In genomic region chr20:59018817-59019216, GRCh38 we compare ENCODE assay signal across 22 cellular contexts. TPM values are rescaled to one million over a fixed set of nuclear protein-coding genes. Genes with fewer than 3 reads are reported as not detected.
A peak's percentile ranks its signal among the peaks of the same experiment; 100 is the strongest.
DNase-seq lines count a peak whose midpoint lies in the region; ATAC-seq lines count a peak whose summit lies in the region.
"Had no signal": no experiment of that assay in that cellular context is flagged by ENCODE, and none has a peak within 500 bp of the region (broad histone marks: within the 10 kb centered on the region; RNA-seq: fewer than 3 reads in every experiment).

No MANE protein-coding gene starts in this region.

- H4K8ac ChIP-seq in trophoblast cell (ENCODE audit: low read depth, low read length): no peak overlapping the region

- peaks cover 5% of the 10 kb centered on the region for H3K36me3 Mint-ChIP-seq in activated CD8-positive, alpha-beta memory T cell treated with anti-CD3 and anti-CD28 coated beads, Interleukin-2, amount 10 ng/mL, durations not matched to agents 7 days and 5 days
- H3K36me3 Mint-ChIP-seq in activated CD4-positive, alpha-beta memory T cell treated with anti-CD3 and anti-CD28 coated beads for 36 hours: peaks cover 15% of the 10 kb centered on the region

- H2BK120ac ChIP-seq in trophoblast cell (ENCODE audit: insufficient read depth, low read length, poor library complexity): peak overlapping the region; percentile 36

- ATAC-seq in activated CD8-positive, alpha-beta memory T cell treated with anti-CD3 and anti-CD28 coated beads, Interleukin-2, amount 10 ng/mL, durations not matched to agents 7 days and 5 days: no peak
- no peak for ATAC-seq in GM19455 (IDR thresholded peaks at IDR 0.05; ENCODE audit: unreplicated experiment)
- ATAC-seq: CD8-positive, alpha-beta T cell; left colon; naive thymus-derived CD8-positive, alpha-beta T cell; sciatic nerve had no signal

- no peaks in the 10 kb centered on the region for H3K9me3 Mint-ChIP-seq in activated CD8-positive, alpha-beta memory T cell treated with anti-CD3 and anti-CD28 coated beads, Interleukin-2, amount 10 ng/mL, durations not matched to agents 7 days and 5 days (ENCODE audit: low read depth)
- no peaks in the 10 kb centered on the region for H3K9me3 Mint-ChIP-seq in activated CD4-positive, alpha-beta memory T cell treated with anti-CD3 and anti-CD28 coated beads for 36 hours
- H3K9me3 Mint-ChIP-seq: activated CD4-positive, alpha-beta memory T cell treated with anti-CD3 and anti-CD28 coated beads, Interleukin-2, amount 10 ng/mL, durations not matched to agents 7 days and 5 days; activated T-helper 1 cell treated with anti-CD3 and anti-CD28 coated beads, Interleukin-12 subunit alpha, Interleukin-12 subunit beta, Interleukin-2, Interleukin-4 antibody, amounts not matched to agents 30 ng/mL and 10 ng/mL and 1 ng/mL, durations not matched to agents 14 hours and 24 hours and 36 hours; CD8-positive, alpha-beta T cell; HFFc6; naive thymus-derived CD8-positive, alpha-beta T cell had no signal

- DNase-seq in H7 (peak; percentile 32), trophoblast cell (no peak)
- peak; percentile 38 for DNase-seq in activated CD8-positive, alpha-beta memory T cell treated with anti-CD3 and anti-CD28 coated beads, Interleukin-2, amount 10 ng/mL, durations not matched to agents 7 days and 5 days
- DNase-seq in activated CD4-positive, alpha-beta memory T cell treated with anti-CD3 and anti-CD28 coated beads for 36 hours: no peak
- DNase-seq: activated CD4-positive, alpha-beta memory T cell treated with anti-CD3 and anti-CD28 coated beads, Interleukin-2, amount 10 ng/mL, durations not matched to agents 7 days and 5 days; colonic mucosa; DMS153; HFFc6; Karpas-422; left colon; NCI-H187; SIG-M5; stimulated activated naive CD4-positive, alpha-beta T cell; thyroid gland had no signal

- POLR2A ChIA-PET in activated CD4-positive, alpha-beta memory T cell treated with anti-CD3 and anti-CD28 coated beads for 36 hours (lab: Charles Lee): no interaction called here

- H3K9ac ChIP-seq in trophoblast cell (ENCODE audit: low read length): no peak overlapping the region
- H3K9ac ChIP-seq: parathyroid adenoma had no signal

- CTCF ChIA-PET in activated CD8-positive, alpha-beta memory T cell treated with anti-CD3 and anti-CD28 coated beads, Interleukin-2, amount 10 ng/mL, durations not matched to agents 7 days and 5 days (lab: Charles Lee): interaction anchor here (0.8 kb wide), 1 partner anchor 13 kb away, joined by 4 read pairs; the partner anchor contains the start of gene ATP5F1E
- CTCF ChIA-PET in activated CD4-positive, alpha-beta memory T cell treated with anti-CD3 and anti-CD28 coated beads for 36 hours (lab: Charles Lee): no interaction called here

- no CpG with 5 or more reads among the region's 10 CpGs for WGBS in trophoblast cell (ENCODE audit: extremely low coverage, insufficient coverage, insufficient read length)

- H3K4me3 ChIP-seq in H7 (ENCODE audit: insufficient read depth, low read depth, low read length) (no peak overlapping the region), trophoblast cell (ENCODE audit: low read depth, low read length) (no peak overlapping the region)
- H3K4me3 ChIP-seq: colonic mucosa, thyroid gland had no signal

- no peak overlapping the region for H3K4me2 ChIP-seq in trophoblast cell (ENCODE audit: low read length)

- no peaks in the 10 kb centered on the region for H3K79me2 ChIP-seq in trophoblast cell (ENCODE audit: control insufficient read depth, insufficient read depth, low read length, poor library complexity)

- intact Hi-C loops in activated CD4-positive, alpha-beta memory T cell treated with anti-CD3 and anti-CD28 coated beads for 36 hours (cut with micrococcal nuclease): no loop called here

- H3K14ac ChIP-seq in trophoblast cell (ENCODE audit: low read length): no peak overlapping the region

- peaks cover 3% of the 10 kb centered on the region; the same call in 1 of the 2 replicates for H3K27me3 ChIP-seq in H7 (ENCODE audit: control insufficient read depth, insufficient read depth, low read length)
- no peaks in the 10 kb centered on the region for H3K27me3 ChIP-seq in trophoblast cell (ENCODE audit: insufficient read depth, low read length)
- H3K27me3 ChIP-seq: colonic mucosa, thyroid gland had no signal

- no peaks in the 10 kb centered on the region for H3K79me1 ChIP-seq in trophoblast cell (ENCODE audit: low read length)

- no peak overlapping the region for H3K18ac ChIP-seq in trophoblast cell (ENCODE audit: low read length)

- H2BK12ac ChIP-seq in trophoblast cell (ENCODE audit: low read length): no peak overlapping the region

- H3K36me3 ChIP-seq in H7 (replicated peaks; ENCODE audit: control insufficient read depth, insufficient read depth, low read length) (no peaks in the 10 kb centered on the region), trophoblast cell (ENCODE audit: control insufficient read depth in 1 of 2, insufficient read depth in 2 of 2, low read length in 2 of 2) (peaks cover 7 to 10% of the 10 kb centered on the region in 2 experiments)
- H3K36me3 ChIP-seq: colonic mucosa had no signal

- H2AK5ac ChIP-seq in trophoblast cell (ENCODE audit: low read length): no peak overlapping the region

- H2AFZ ChIP-seq in trophoblast cell (ENCODE audit: insufficient read depth, low read length, poor library complexity): no peak overlapping the region
- H2AFZ ChIP-seq: parathyroid adenoma had no signal

- no peak overlapping the region for H3K27ac ChIP-seq in trophoblast cell (ENCODE audit: low read depth, low read length)
- H3K27ac ChIP-seq: colonic mucosa, parathyroid adenoma, thyroid gland had no signal

- H3K27ac Mint-ChIP-seq in activated CD8-positive, alpha-beta memory T cell treated with anti-CD3 and anti-CD28 coated beads, Interleukin-2, amount 10 ng/mL, durations not matched to agents 7 days and 5 days: no peak overlapping the region
- no peak overlapping the region for H3K27ac Mint-ChIP-seq in activated CD4-positive, alpha-beta memory T cell treated with anti-CD3 and anti-CD28 coated beads for 36 hours
- H3K27ac Mint-ChIP-seq: activated CD4-positive, alpha-beta memory T cell treated with anti-CD3 and anti-CD28 coated beads, Interleukin-2, amount 10 ng/mL, durations not matched to agents 7 days and 5 days; activated T-helper 1 cell treated with anti-CD3 and anti-CD28 coated beads, Interleukin-12 subunit alpha, Interleukin-12 subunit beta, Interleukin-2, Interleukin-4 antibody, amounts not matched to agents 30 ng/mL and 10 ng/mL and 1 ng/mL, durations not matched to agents 14 hours and 24 hours and 36 hours; CD8-positive, alpha-beta T cell; HFFc6 had no signal

- no peak overlapping the region for H2BK5ac ChIP-seq in trophoblast cell (ENCODE audit: low read depth, low read length, poor library complexity)

- H3K4me1 Mint-ChIP-seq in activated CD8-positive, alpha-beta memory T cell treated with anti-CD3 and anti-CD28 coated beads, Interleukin-2, amount 10 ng/mL, durations not matched to agents 7 days and 5 days: peaks cover 27% of the 10 kb centered on the region
- H3K4me1 Mint-ChIP-seq in activated CD4-positive, alpha-beta memory T cell treated with anti-CD3 and anti-CD28 coated beads for 36 hours (ENCODE audit: low read depth): peaks cover 28% of the 10 kb centered on the region

- peaks cover 3 to 14% of the 10 kb centered on the region in 2 experiments for H3K4me1 ChIP-seq in trophoblast cell (ENCODE audit: control insufficient read depth in 1 of 2, insufficient read depth in 2 of 2, low read length in 2 of 2)
- H3K4me1 ChIP-seq: colonic mucosa, thyroid gland had no signal

- H3K4ac ChIP-seq in trophoblast cell (ENCODE audit: low read depth, low read length): no peak overlapping the region

- no peak overlapping the region for H4K12ac ChIP-seq in trophoblast cell (ENCODE audit: low read depth, low read length)

- no peaks in the 10 kb centered on the region for H3K27me3 Mint-ChIP-seq in activated CD8-positive, alpha-beta memory T cell treated with anti-CD3 and anti-CD28 coated beads, Interleukin-2, amount 10 ng/mL, durations not matched to agents 7 days and 5 days
- no peaks in the 10 kb centered on the region for H3K27me3 Mint-ChIP-seq in activated CD4-positive, alpha-beta memory T cell treated with anti-CD3 and anti-CD28 coated beads for 36 hours
- H3K27me3 Mint-ChIP-seq: activated CD4-positive, alpha-beta memory T cell treated with anti-CD3 and anti-CD28 coated beads, Interleukin-2, amount 10 ng/mL, durations not matched to agents 7 days and 5 days; naive thymus-derived CD8-positive, alpha-beta T cell had no signal

- no peak overlapping the region for H3K23ac ChIP-seq in trophoblast cell (ENCODE audit: low read length)

- peaks cover 2% of the 10 kb centered on the region for H3K9me3 ChIP-seq in trophoblast cell (ENCODE audit: insufficient read depth, low read depth, low read length)
- H3K9me3 ChIP-seq: colonic mucosa, thyroid gland had no signal

- H4K91ac ChIP-seq in trophoblast cell (ENCODE audit: low read depth, low read length): peak overlapping the region; percentile 20

- no peak overlapping the region for H3K4me3 Mint-ChIP-seq in activated CD8-positive, alpha-beta memory T cell treated with anti-CD3 and anti-CD28 coated beads, Interleukin-2, amount 10 ng/mL, durations not matched to agents 7 days and 5 days
- H3K4me3 Mint-ChIP-seq in activated CD4-positive, alpha-beta memory T cell treated with anti-CD3 and anti-CD28 coated beads for 36 hours: no peak overlapping the region
- H3K4me3 Mint-ChIP-seq: activated CD4-positive, alpha-beta memory T cell treated with anti-CD3 and anti-CD28 coated beads, Interleukin-2, amount 10 ng/mL, durations not matched to agents 7 days and 5 days; activated T-helper 1 cell treated with anti-CD3 and anti-CD28 coated beads, Interleukin-12 subunit alpha, Interleukin-12 subunit beta, Interleukin-2, Interleukin-4 antibody, amounts not matched to agents 30 ng/mL and 10 ng/mL and 1 ng/mL, durations not matched to agents 14 hours and 24 hours and 36 hours; CD8-positive, alpha-beta T cell; HFFc6 had no signal

RNA-seq across cellular contexts. Expression of gene TUBB1, which starts 0.4 kb away (rescaled TPM):
- not detected in 2 replicates for total RNA-seq in H7 (2014; rRNA removed; shearing (Covaris generic))
- total RNA-seq in activated CD8-positive, alpha-beta memory T cell treated with anti-CD3 and anti-CD28 coated beads, Interleukin-2, amount 10 ng/mL, durations not matched to agents 7 days and 5 days: not detected
- 0.12 TPM in 2 replicates for polyA plus RNA-seq in trophoblast cell (2013)
- total RNA-seq in activated CD4-positive, alpha-beta memory T cell treated with anti-CD3 and anti-CD28 coated beads for 36 hours: not detected
- total RNA-seq: activated CD4-positive, alpha-beta memory T cell treated with anti-CD3 and anti-CD28 coated beads, Interleukin-2, amount 10 ng/mL, durations not matched to agents 7 days and 5 days; activated T-helper 1 cell treated with anti-CD3 and anti-CD28 coated beads, Interleukin-12 subunit alpha, Interleukin-12 subunit beta, Interleukin-2, Interleukin-4 antibody, amounts not matched to agents 30 ng/mL and 10 ng/mL and 1 ng/mL, durations not matched to agents 14 hours and 24 hours and 36 hours; CD8-positive, alpha-beta T cell; colonic mucosa; HFFc6; HT1080; left colon; naive thymus-derived CD8-positive, alpha-beta T cell; T-helper 1 cell treated with Interleukin-12 subunit alpha and Interleukin-12 subunit beta and Interleukin-4 antibody, amounts not matched to agents 30 ng/mL and 1 ng/mL, for 36 hours had no signal

RNA-seq across cellular contexts. Expression of gene CTSZ, which starts 11.8 kb away (rescaled TPM):
- 12.9 and 19.7 TPM in 2 replicates for total RNA-seq in H7 (2014; rRNA removed; shearing (Covaris generic))
- 10 to 100 TPM; 39.6 to 48.0 TPM for total RNA-seq in activated CD8-positive, alpha-beta memory T cell treated with anti-CD3 and anti-CD28 coated beads, Interleukin-2, amount 10 ng/mL, durations not matched to agents 7 days and 5 days
- polyA plus RNA-seq in trophoblast cell (2013): 62.0 and 62.5 TPM in 2 replicates
- 10 to 100 TPM; 32.9 to 34.8 TPM for total RNA-seq in activated CD4-positive, alpha-beta memory T cell treated with anti-CD3 and anti-CD28 coated beads for 36 hours

RNA-seq across cellular contexts. Expression of gene ATP5F1E, which starts 13.3 kb away (rescaled TPM):
- total RNA-seq in H7 (2014; rRNA removed; shearing (Covaris generic)): 14.3 and 16.4 TPM in 2 replicates
- 10 to 100 TPM; 78.3 to 80.8 TPM for total RNA-seq in activated CD8-positive, alpha-beta memory T cell treated with anti-CD3 and anti-CD28 coated beads, Interleukin-2, amount 10 ng/mL, durations not matched to agents 7 days and 5 days
- 59.8 and 60.8 TPM in 2 replicates for polyA plus RNA-seq in trophoblast cell (2013)
- 10 to 100 TPM; 82.2 to 90.4 TPM for total RNA-seq in activated CD4-positive, alpha-beta memory T cell treated with anti-CD3 and anti-CD28 coated beads for 36 hours

RNA-seq across cellular contexts. Expression of gene PRELID3B, which starts 23.8 kb away (rescaled TPM):
- 29.5 and 36.3 TPM in 2 replicates for total RNA-seq in H7 (2014; rRNA removed; shearing (Covaris generic))
- 100 to 1,000 TPM in 1 of 2 experiments, 10 to 100 TPM in 1; 80.4 to 104 TPM for total RNA-seq in activated CD8-positive, alpha-beta memory T cell treated with anti-CD3 and anti-CD28 coated beads, Interleukin-2, amount 10 ng/mL, durations not matched to agents 7 days and 5 days
- 15.5 and 16.5 TPM in 2 replicates for polyA plus RNA-seq in trophoblast cell (2013)
- 100 to 1,000 TPM; 148 to 151 TPM for total RNA-seq in activated CD4-positive, alpha-beta memory T cell treated with anti-CD3 and anti-CD28 coated beads for 36 hours

RNA-seq across cellular contexts. Expression of gene NELFCD, which starts 37.8 kb away (rescaled TPM):
- total RNA-seq in H7 (2014; rRNA removed; shearing (Covaris generic)): 36.8 and 39.8 TPM in 2 replicates
- 10 to 100 TPM; 71.2 to 86.2 TPM for total RNA-seq in activated CD8-positive, alpha-beta memory T cell treated with anti-CD3 and anti-CD28 coated beads, Interleukin-2, amount 10 ng/mL, durations not matched to agents 7 days and 5 days
- 40.7 and 44.1 TPM in 2 replicates for polyA plus RNA-seq in trophoblast cell (2013)
- total RNA-seq in activated CD4-positive, alpha-beta memory T cell treated with anti-CD3 and anti-CD28 coated beads for 36 hours: 10 to 100 TPM; 80.5 to 92.3 TPM

Comparison
In these comparisons a context has a peak if more than half of its experiments do, and no peak if none do; other contexts are left out.
1. DNase-seq: peak in H7 (single experiment) and activated CD8-positive, alpha-beta memory T cell treated with anti-CD3 and anti-CD28 coated beads, Interleukin-2, amount 10 ng/mL, durations not matched to agents 7 days and 5 days (single experiment); none in trophoblast cell (0 of 2) and activated CD4-positive, alpha-beta memory T cell treated with anti-CD3 and anti-CD28 coated beads for 36 hours (single experiment).